ENCODE assay signal across 27 cellular contexts in genomic region chr12:20577054-20577453, GRCh38.
"Had no signal": no experiment of that assay in that cellular context is flagged by ENCODE, and none has a peak within 500 bp of the region (broad histone marks: within the 10 kb centered on the region; RNA-seq: fewer than 3 reads in every experiment).

No MANE protein-coding gene starts in this region.

- H3K36me3 ChIP-seq: lower lobe of right lung, ovary, right lobe of liver, stomach, thyroid gland, transverse colon, upper lobe of left lung, vagina had no signal

- H3K9me3 ChIP-seq: lower lobe of right lung, ovary, right lobe of liver, stomach, testis, thyroid gland, transverse colon, upper lobe of left lung, vagina had no signal

- H3K4me3 ChIP-seq: lower lobe of right lung, ovary, right lobe of liver, skin epidermis, stomach, testis, thyroid gland, transverse colon, upper lobe of left lung, vagina had no signal

- H3K4me1 ChIP-seq: lower lobe of right lung, right lobe of liver, stomach, testis, thyroid gland, transverse colon, upper lobe of left lung, vagina had no signal

- DNase-seq: head of caudate nucleus; hypothalamus; immature natural killer cell; kidney; lower lobe of right lung; mammary epithelial cell; mesenchymal stem cell; naive B cell; natural killer cell; nephron progenitor cell; ovary; retina; right lobe of liver; stimulated activated CD4-positive, alpha-beta T cell treated with anti-CD3 and anti-CD28 coated beads, Interleukin-12 subunit alpha, Interleukin-12 subunit beta, amount 100 ng/mL, for 4 hours; stimulated activated CD4-positive, alpha-beta T cell treated with anti-CD3 and anti-CD28 coated beads, Interleukin-15, amount 100 ng/mL, for 24 hours; stimulated activated CD4-positive, alpha-beta T cell treated with anti-CD3 and anti-CD28 coated beads, Interleukin-2, amount 100 ng/mL, for 24 hours; stimulated activated CD4-positive, alpha-beta T cell treated with anti-CD3 and anti-CD28 coated beads, Interleukin-4, amount 100 ng/mL, for 1 hour; stimulated activated naive B cell treated with anti-CD40 and anti-IgM and Interleukin-4, amounts not matched to agents 10 μg/mL and 1 μg/mL and 100 μg/mL, for 72 hours; stimulated activated naive CD8-positive, alpha-beta T cell treated with anti-CD3 and anti-CD28 coated beads, Interleukin-15, Interleukin-2, amounts not matched to agents 100 U/mL and 50 U/mL, for 24 hours; stomach; testis; thyroid gland; transverse colon; upper lobe of left lung had no signal

- ATAC-seq: lower lobe of right lung; natural killer cell; right lobe of liver; stimulated activated naive B cell treated with anti-CD40 and anti-IgM and Interleukin-4, amounts not matched to agents 10 μg/mL and 1 μg/mL and 100 μg/mL, for 72 hours; stimulated activated naive CD8-positive, alpha-beta T cell treated with anti-CD3 and anti-CD28 coated beads, Interleukin-15, Interleukin-2, amounts not matched to agents 100 U/mL and 50 U/mL, for 24 hours had no signal

- H3K27ac ChIP-seq: lower lobe of right lung, ovary, right lobe of liver, skin epidermis, stomach, testis, thyroid gland, upper lobe of left lung, vagina had no signal

- FAIRE-seq: islet of Langerhans, kidney had no signal

- H3K27me3 ChIP-seq: ovary, right lobe of liver, stomach, testis, thyroid gland, transverse colon, upper lobe of left lung, vagina had no signal
